In the genomic region with DNA sequence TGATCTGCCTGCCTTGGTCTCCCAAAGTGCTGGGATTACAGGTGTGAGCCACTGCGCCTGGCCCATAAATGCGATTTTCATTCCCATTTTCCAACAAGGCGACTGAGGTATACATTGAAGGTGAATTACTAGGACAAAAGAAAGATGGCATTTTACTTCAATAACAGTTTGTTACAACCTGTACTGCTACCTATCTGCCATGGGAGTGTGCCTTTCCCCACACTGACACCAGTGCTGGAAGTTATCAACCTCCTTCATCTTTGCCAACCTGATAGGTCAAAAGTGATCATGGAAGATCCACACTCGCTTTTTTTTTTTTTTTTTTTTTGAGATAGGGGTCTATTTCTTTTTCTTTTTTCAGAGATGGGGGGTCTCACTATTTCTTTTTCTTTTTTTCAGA, we compare ENCODE assay signal across 3 cellular contexts.
TF ChIP-seq lines count a peak whose summit lies in the region.

No MANE protein-coding gene starts in this region.

TF ChIP-seq in A549, 52 proteins besides CTCF, POLR2A, EP300 and RAD21:
- TF ChIP-seq TP53 (CRISPR knock-in tag; IDR thresholded peaks at IDR 0.05) = no peak
- no peak for TF ChIP-seq CHD4 (IDR thresholded peaks at IDR 0.05; ENCODE audit: borderline replicate concordance)
- TF ChIP-seq HEYL (CRISPR knock-in tag; IDR thresholded peaks at IDR 0.05) = no peak
- no peak for TF ChIP-seq SMC3 (IDR thresholded peaks at IDR 0.05)
- TF ChIP-seq CHD2 (IDR thresholded peaks at IDR 0.05; ENCODE audit: low read length, partially characterized antibody) = no peak
- TF ChIP-seq RARB (CRISPR knock-in tag; IDR thresholded peaks at IDR 0.05) = no peak
- TF ChIP-seq NFE2L2 (conservative IDR thresholded peaks at IDR 0.05; ENCODE audit: low read length) = no peak
- TF ChIP-seq MYC (IDR thresholded peaks at IDR 0.05; ENCODE audit: borderline replicate concordance, low read length) = no peak
- no peak for TF ChIP-seq RCOR1 (IDR thresholded peaks at IDR 0.05; ENCODE audit: low read depth, low read length)
- TF ChIP-seq NPAS2 (CRISPR knock-in tag; IDR thresholded peaks at IDR 0.05; ENCODE audit: borderline replicate concordance) = no peak
- no peak for TF ChIP-seq HOXB5 (CRISPR knock-in tag; IDR thresholded peaks at IDR 0.05)
- no peak for TF ChIP-seq ELK1 (IDR thresholded peaks at IDR 0.05; ENCODE audit: low read depth, low read length)
- TF ChIP-seq NR3C1 (IDR thresholded peaks at IDR 0.05) = no peak
TF ChIP-seq in A549: peak in this region for 0.

TF ChIP-seq in GM23338, 12 proteins besides CTCF, POLR2A, EP300 and RAD21 (continues in another document):
- TF ChIP-seq POLR2AphosphoS5 (IDR thresholded peaks at IDR 0.05; ENCODE audit: low read depth) (no peak), EZH2phosphoT487 (IDR thresholded peaks at IDR 0.05; ENCODE audit: unreplicated experiment) (no peak), NANOG (IDR thresholded peaks at IDR 0.05; ENCODE audit: borderline replicate concordance) (no peak), REST (IDR thresholded peaks at IDR 0.05; ENCODE audit: unreplicated experiment) (no peak), ZNF331 (CRISPR knock-in tag; IDR thresholded peaks at IDR 0.05; ENCODE audit: low read depth) (no peak), STAT1 (IDR thresholded peaks at IDR 0.05; ENCODE audit: unreplicated experiment) (no peak), ZNF114 (CRISPR knock-in tag; IDR thresholded peaks at IDR 0.05) (no peak)
- TF ChIP-seq, protein P1, sequence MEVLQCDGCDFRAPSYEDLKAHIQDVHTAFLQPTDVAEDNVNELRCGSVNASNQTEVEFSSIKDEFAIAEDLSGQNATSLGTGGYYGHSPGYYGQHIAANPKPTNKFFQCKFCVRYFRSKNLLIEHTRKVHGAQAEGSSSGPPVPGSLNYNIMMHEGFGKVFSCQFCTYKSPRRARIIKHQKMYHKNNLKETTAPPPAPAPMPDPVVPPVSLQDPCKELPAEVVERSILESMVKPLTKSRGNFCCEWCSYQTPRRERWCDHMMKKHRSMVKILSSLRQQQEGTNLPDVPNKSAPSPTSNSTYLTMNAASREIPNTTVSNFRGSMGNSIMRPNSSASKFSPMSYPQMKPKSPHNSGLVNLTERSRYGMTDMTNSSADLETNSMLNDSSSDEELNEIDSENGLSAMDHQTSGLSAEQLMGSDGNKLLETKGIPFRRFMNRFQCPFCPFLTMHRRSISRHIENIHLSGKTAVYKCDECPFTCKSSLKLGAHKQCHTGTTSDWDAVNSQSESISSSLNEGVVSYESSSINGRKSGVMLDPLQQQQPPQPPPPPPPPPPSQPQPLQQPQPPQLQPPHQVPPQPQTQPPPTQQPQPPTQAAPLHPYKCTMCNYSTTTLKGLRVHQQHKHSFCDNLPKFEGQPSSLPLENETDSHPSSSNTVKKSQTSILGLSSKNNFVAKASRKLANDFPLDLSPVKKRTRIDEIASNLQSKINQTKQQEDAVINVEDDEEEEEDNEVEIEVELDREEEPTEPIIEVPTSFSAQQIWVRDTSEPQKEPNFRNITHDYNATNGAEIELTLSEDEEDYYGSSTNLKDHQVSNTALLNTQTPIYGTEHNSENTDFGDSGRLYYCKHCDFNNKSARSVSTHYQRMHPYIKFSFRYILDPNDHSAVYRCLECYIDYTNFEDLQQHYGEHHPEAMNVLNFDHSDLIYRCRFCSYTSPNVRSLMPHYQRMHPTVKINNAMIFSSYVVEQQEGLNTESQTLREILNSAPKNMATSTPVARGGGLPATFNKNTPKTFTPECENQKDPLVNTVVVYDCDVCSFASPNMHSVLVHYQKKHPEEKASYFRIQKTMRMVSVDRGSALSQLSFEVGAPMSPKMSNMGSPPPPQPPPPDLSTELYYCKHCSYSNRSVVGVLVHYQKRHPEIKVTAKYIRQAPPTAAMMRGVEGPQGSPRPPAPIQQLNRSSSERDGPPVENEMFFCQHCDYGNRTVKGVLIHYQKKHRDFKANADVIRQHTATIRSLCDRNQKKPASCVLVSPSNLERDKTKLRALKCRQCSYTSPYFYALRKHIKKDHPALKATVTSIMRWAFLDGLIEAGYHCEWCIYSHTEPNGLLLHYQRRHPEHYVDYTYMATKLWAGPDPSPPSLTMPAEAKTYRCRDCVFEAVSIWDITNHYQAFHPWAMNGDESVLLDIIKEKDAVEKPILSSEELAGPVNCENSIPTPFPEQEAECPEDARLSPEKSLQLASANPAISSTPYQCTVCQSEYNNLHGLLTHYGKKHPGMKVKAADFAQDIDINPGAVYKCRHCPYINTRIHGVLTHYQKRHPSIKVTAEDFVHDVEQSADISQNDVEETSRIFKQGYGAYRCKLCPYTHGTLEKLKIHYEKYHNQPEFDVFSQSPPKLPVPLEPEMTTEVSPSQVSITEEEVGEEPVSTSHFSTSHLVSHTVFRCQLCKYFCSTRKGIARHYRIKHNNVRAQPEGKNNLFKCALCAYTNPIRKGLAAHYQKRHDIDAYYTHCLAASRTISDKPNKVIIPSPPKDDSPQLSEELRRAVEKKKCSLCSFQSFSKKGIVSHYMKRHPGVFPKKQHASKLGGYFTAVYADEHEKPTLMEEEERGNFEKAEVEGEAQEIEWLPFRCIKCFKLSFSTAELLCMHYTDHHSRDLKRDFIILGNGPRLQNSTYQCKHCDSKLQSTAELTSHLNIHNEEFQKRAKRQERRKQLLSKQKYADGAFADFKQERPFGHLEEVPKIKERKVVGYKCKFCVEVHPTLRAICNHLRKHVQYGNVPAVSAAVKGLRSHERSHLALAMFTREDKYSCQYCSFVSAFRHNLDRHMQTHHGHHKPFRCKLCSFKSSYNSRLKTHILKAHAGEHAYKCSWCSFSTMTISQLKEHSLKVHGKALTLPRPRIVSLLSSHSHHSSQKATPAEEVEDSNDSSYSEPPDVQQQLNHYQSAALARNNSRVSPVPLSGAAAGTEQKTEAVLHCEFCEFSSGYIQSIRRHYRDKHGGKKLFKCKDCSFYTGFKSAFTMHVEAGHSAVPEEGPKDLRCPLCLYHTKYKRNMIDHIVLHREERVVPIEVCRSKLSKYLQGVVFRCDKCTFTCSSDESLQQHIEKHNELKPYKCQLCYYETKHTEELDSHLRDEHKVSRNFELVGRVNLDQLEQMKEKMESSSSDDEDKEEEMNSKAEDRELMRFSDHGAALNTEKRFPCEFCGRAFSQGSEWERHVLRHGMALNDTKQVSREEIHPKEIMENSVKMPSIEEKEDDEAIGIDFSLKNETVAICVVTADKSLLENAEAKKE (CRISPR knock-in tag; IDR thresholded peaks at IDR 0.05) = no peak

TF ChIP-seq in H1, 55 proteins besides CTCF, POLR2A, EP300 and RAD21:
- no peak for TF ChIP-seq POU5F1 (IDR thresholded peaks at IDR 0.05; ENCODE audit: low read depth, low read length)
- TF ChIP-seq, protein P2, sequence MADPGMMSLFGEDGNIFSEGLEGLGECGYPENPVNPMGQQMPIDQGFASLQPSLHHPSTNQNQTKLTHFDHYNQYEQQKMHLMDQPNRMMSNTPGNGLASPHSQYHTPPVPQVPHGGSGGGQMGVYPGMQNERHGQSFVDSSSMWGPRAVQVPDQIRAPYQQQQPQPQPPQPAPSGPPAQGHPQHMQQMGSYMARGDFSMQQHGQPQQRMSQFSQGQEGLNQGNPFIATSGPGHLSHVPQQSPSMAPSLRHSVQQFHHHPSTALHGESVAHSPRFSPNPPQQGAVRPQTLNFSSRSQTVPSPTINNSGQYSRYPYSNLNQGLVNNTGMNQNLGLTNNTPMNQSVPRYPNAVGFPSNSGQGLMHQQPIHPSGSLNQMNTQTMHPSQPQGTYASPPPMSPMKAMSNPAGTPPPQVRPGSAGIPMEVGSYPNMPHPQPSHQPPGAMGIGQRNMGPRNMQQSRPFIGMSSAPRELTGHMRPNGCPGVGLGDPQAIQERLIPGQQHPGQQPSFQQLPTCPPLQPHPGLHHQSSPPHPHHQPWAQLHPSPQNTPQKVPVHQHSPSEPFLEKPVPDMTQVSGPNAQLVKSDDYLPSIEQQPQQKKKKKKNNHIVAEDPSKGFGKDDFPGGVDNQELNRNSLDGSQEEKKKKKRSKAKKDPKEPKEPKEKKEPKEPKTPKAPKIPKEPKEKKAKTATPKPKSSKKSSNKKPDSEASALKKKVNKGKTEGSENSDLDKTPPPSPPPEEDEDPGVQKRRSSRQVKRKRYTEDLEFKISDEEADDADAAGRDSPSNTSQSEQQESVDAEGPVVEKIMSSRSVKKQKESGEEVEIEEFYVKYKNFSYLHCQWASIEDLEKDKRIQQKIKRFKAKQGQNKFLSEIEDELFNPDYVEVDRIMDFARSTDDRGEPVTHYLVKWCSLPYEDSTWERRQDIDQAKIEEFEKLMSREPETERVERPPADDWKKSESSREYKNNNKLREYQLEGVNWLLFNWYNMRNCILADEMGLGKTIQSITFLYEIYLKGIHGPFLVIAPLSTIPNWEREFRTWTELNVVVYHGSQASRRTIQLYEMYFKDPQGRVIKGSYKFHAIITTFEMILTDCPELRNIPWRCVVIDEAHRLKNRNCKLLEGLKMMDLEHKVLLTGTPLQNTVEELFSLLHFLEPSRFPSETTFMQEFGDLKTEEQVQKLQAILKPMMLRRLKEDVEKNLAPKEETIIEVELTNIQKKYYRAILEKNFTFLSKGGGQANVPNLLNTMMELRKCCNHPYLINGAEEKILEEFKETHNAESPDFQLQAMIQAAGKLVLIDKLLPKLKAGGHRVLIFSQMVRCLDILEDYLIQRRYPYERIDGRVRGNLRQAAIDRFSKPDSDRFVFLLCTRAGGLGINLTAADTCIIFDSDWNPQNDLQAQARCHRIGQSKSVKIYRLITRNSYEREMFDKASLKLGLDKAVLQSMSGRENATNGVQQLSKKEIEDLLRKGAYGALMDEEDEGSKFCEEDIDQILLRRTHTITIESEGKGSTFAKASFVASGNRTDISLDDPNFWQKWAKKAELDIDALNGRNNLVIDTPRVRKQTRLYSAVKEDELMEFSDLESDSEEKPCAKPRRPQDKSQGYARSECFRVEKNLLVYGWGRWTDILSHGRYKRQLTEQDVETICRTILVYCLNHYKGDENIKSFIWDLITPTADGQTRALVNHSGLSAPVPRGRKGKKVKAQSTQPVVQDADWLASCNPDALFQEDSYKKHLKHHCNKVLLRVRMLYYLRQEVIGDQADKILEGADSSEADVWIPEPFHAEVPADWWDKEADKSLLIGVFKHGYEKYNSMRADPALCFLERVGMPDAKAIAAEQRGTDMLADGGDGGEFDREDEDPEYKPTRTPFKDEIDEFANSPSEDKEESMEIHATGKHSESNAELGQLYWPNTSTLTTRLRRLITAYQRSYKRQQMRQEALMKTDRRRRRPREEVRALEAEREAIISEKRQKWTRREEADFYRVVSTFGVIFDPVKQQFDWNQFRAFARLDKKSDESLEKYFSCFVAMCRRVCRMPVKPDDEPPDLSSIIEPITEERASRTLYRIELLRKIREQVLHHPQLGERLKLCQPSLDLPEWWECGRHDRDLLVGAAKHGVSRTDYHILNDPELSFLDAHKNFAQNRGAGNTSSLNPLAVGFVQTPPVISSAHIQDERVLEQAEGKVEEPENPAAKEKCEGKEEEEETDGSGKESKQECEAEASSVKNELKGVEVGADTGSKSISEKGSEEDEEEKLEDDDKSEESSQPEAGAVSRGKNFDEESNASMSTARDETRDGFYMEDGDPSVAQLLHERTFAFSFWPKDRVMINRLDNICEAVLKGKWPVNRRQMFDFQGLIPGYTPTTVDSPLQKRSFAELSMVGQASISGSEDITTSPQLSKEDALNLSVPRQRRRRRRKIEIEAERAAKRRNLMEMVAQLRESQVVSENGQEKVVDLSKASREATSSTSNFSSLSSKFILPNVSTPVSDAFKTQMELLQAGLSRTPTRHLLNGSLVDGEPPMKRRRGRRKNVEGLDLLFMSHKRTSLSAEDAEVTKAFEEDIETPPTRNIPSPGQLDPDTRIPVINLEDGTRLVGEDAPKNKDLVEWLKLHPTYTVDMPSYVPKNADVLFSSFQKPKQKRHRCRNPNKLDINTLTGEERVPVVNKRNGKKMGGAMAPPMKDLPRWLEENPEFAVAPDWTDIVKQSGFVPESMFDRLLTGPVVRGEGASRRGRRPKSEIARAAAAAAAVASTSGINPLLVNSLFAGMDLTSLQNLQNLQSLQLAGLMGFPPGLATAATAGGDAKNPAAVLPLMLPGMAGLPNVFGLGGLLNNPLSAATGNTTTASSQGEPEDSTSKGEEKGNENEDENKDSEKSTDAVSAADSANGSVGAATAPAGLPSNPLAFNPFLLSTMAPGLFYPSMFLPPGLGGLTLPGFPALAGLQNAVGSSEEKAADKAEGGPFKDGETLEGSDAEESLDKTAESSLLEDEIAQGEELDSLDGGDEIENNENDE (IDR thresholded peaks at IDR 0.05; ENCODE audit: insufficient replicate concordance, low read length) = no peak
- no peak for TF ChIP-seq CHD2 (IDR thresholded peaks at IDR 0.05; ENCODE audit: low read length)
- TF ChIP-seq SRF (IDR thresholded peaks at IDR 0.05; ENCODE audit: low read depth, low read length) = no peak
- no peak for TF ChIP-seq CEBPB (IDR thresholded peaks at IDR 0.05; ENCODE audit: low read depth, low read length)
- no peak for TF ChIP-seq RNF2 (IDR thresholded peaks at IDR 0.05; ENCODE audit: borderline replicate concordance, low read depth, low read length, missing control alignments, poor library complexity, severe bottlenecking)
- no peak for TF ChIP-seq RBBP5 (IDR thresholded peaks at IDR 0.05; ENCODE audit: borderline replicate concordance, low read depth, low read length)
- TF ChIP-seq TAF7 (optimal IDR thresholded peaks at IDR 0.05; ENCODE audit: borderline replicate concordance, low read depth, low read length) = no peak
